ENCODE assay signal across 25 cellular contexts in genomic region chr10:114244126-114244525, GRCh38. TPM values are rescaled to one million over a fixed set of nuclear protein-coding genes. Genes with fewer than 3 reads are reported as not detected.
"Had no signal": no experiment of that assay in that cellular context is flagged by ENCODE, and none has a peak within 500 bp of the region (broad histone marks: within the 10 kb centered on the region; RNA-seq: fewer than 3 reads in every experiment).

No MANE protein-coding gene starts in this region.

- DNase-seq: cortex of kidney; dorsolateral prefrontal cortex; effector CD8-positive, alpha-beta T cell; glutamatergic neuron; islet precursor cell; left lung; mesendoderm; naive thymus-derived CD4-positive, alpha-beta T cell; nephron progenitor cell; psoas muscle; retina; right lobe of liver; spleen; stimulated activated CD4-positive, alpha-beta T cell treated with anti-CD3 and anti-CD28 coated beads, Interleukin-15, amount 100 ng/mL, for 24 hours; stimulated activated CD4-positive, alpha-beta T cell treated with anti-CD3 and anti-CD28 coated beads, Interleukin-1b, Interleukin-23, amount 100 ng/mL, for 48 hours; stimulated activated CD4-positive, alpha-beta T cell treated with anti-CD3 and anti-CD28 coated beads, Interleukin-4, amount 100 ng/mL, for 24 hours; stimulated activated naive B cell treated with anti-CD40 and anti-IgM and Interleukin-4, amounts not matched to agents 10 μg/mL and 1 μg/mL and 100 μg/mL, for 72 hours; thyroid gland had no signal

- H3K9ac ChIP-seq: parathyroid adenoma had no signal

- H3K27ac ChIP-seq: gastroesophageal sphincter, parathyroid adenoma, psoas muscle, right lobe of liver, spleen, thyroid gland, vagina had no signal

- H3K9me3 ChIP-seq: gastroesophageal sphincter, left lung, psoas muscle, right lobe of liver, spleen, thyroid gland, vagina had no signal

- ATAC-seq: esophagus mucosa; gastroesophageal sphincter; left lung; naive thymus-derived CD4-positive, alpha-beta T cell; psoas muscle; right lobe of liver; stimulated activated naive B cell treated with anti-CD40 and anti-IgM and Interleukin-4, amounts not matched to agents 10 μg/mL and 1 μg/mL and 100 μg/mL, for 72 hours had no signal

- H2AFZ ChIP-seq: parathyroid adenoma had no signal

- H3K79me2 ChIP-seq: parathyroid adenoma had no signal

- H3K27me3 ChIP-seq: thyroid gland, vagina had no signal

- H3K36me3 Mint-ChIP-seq: naive thymus-derived CD4-positive, alpha-beta T cell; stimulated activated naive B cell treated with anti-CD40 and anti-IgM and Interleukin-4, amounts not matched to agents 10 μg/mL and 1 μg/mL and 100 μg/mL, for 72 hours; type B pancreatic cell had no signal

- H3K36me3 ChIP-seq: gastroesophageal sphincter, left lung, right lobe of liver, spleen, thyroid gland, vagina had no signal

- H3K4me3 Mint-ChIP-seq: naive thymus-derived CD4-positive, alpha-beta T cell; nephron progenitor cell; stimulated activated naive B cell treated with anti-CD40 and anti-IgM and Interleukin-4, amounts not matched to agents 10 μg/mL and 1 μg/mL and 100 μg/mL, for 72 hours; type B pancreatic cell had no signal

- H3K4me3 ChIP-seq: dorsolateral prefrontal cortex, gastroesophageal sphincter, left lung, lung, psoas muscle, right lobe of liver, spleen, thyroid gland, vagina had no signal

- H3K4me1 ChIP-seq: parathyroid adenoma had no signal

- H3K9me3 Mint-ChIP-seq: nephron progenitor cell; stimulated activated naive B cell treated with anti-CD40 and anti-IgM and Interleukin-4, amounts not matched to agents 10 μg/mL and 1 μg/mL and 100 μg/mL, for 72 hours; type B pancreatic cell had no signal

RNA-seq across cellular contexts. Expression of gene VWA2, which starts 5.1 kb away (rescaled TPM):
- total RNA-seq: mononuclear cell, psoas muscle had no signal
- polyA plus RNA-seq: naive thymus-derived CD4-positive, alpha-beta T cell; psoas muscle had no signal
